Comparison of ENCODE assay signal across 18 cellular contexts in the genomic region with DNA sequence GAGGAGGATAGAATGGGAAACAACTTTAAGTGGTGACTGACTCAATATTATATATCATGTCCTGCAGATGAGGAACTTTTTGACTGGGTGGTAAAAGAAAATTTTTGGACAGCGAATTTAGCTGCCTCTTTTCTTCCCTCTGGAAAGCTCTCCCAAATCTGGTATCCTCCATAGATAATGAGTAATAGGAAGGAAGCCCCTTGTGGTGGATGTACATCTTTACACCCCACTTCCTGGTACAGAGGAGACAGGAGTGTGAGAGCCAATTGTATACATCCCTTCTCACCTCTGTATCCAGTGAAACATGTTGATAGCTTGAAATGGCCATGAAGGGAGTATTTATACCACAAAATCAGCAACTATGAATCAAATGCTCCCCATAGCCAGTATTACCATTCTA. TPM values are rescaled to one million over a fixed set of nuclear protein-coding genes. Genes with fewer than 3 reads are reported as not detected.
A peak's percentile ranks its signal among the peaks of the same experiment; 100 is the strongest.
DNase-seq lines count a peak whose midpoint lies in the region; ATAC-seq and TF ChIP-seq lines count a peak whose summit lies in the region.
"Had no signal": no experiment of that assay in that cellular context is flagged by ENCODE, and none has a peak within 500 bp of the region (broad histone marks: within the 10 kb centered on the region; RNA-seq: fewer than 3 reads in every experiment).

No MANE protein-coding gene starts in this region.

- WGBS in IMR-90 (ENCODE audit: extremely low coverage in 2 of 2, insufficient read length in 1 of 2), 2 experiments: no CpG with 5 or more reads among the region's 1 CpG
- 95% methylated on average over 1 of the region's 1 CpG for WGBS in mammary epithelial cell (ENCODE audit: low coverage, missing lambda C conversion rate)
- 94% methylated on average over 1 of the region's 1 CpG for WGBS in smooth muscle cell (ENCODE audit: low lambda C conversion rate)

- no peak overlapping the region for H3K4ac ChIP-seq in IMR-90 (ENCODE audit: low read depth, low read length)

- no peak overlapping the region for H2AK5ac ChIP-seq in IMR-90 (ENCODE audit: low read depth, low read length)

- no peak overlapping the region for H3K4me3 ChIP-seq in IMR-90 (ENCODE audit: insufficient read depth, low read depth, low read length)
- no peak overlapping the region for H3K4me3 ChIP-seq in mammary epithelial cell (replicated peaks in 1 of 3; ENCODE audit: insufficient read depth in 1 of 3, low read depth in 2 of 3, low read length in 3 of 3)
- no peak overlapping the region for H3K4me3 ChIP-seq in smooth muscle cell
- H3K4me3 ChIP-seq: colonic mucosa, esophagus squamous epithelium, ovary, SK-N-MC had no signal

- no peak overlapping the region for H4K91ac ChIP-seq in IMR-90 (ENCODE audit: insufficient read depth, low read depth, low read length)

- no peak overlapping the region for H4K8ac ChIP-seq in IMR-90 (ENCODE audit: low read depth in 2 of 2, low read length in 2 of 2)

- H3K36me3 ChIP-seq in IMR-90 (ENCODE audit: control insufficient read depth, insufficient read depth, low read length) (no peaks in the 10 kb centered on the region), mammary epithelial cell (ENCODE audit: insufficient read depth, low read length) (no peaks in the 10 kb centered on the region), smooth muscle cell (ENCODE audit: low read depth) (no peaks in the 10 kb centered on the region)
- H3K36me3 ChIP-seq: colonic mucosa, esophagus squamous epithelium, ovary, WERI-Rb-1 had no signal

- H3K27me3 ChIP-seq in IMR-90 (ENCODE audit: control insufficient read depth, insufficient read depth, low read length) (peaks cover 4% of the 10 kb centered on the region), mammary epithelial cell (ENCODE audit: insufficient read depth, low read length) (peaks cover 2% of the 10 kb centered on the region), smooth muscle cell (ENCODE audit: low read depth) (no peaks in the 10 kb centered on the region)
- H3K27me3 ChIP-seq: colonic mucosa, esophagus squamous epithelium, ovary had no signal

- POLR2A ChIA-PET in IMR-90 (lab: Charles Lee; ENCODE audit: unreplicated experiment): no interaction called here

- TF ChIP-seq CTCF in IMR-90 (conservative IDR thresholded peaks at IDR 0.05; ENCODE audit: low read depth, low read length) (no peak), mammary epithelial cell (conservative IDR thresholded peaks at IDR 0.05 in 1 of 2, IDR thresholded peaks at IDR 0.05 in 1 of 2; ENCODE audit: extremely low read depth in 1 of 2, insufficient read depth in 1 of 2, low read depth in 1 of 2, low read length in 2 of 2) (peak; percentile 2 to 3), smooth muscle cell (IDR thresholded peaks at IDR 0.05; ENCODE audit: borderline replicate concordance, insufficient read depth, poor library complexity, severe bottlenecking) (peak; percentile 23)

- no peak overlapping the region for H3K23ac ChIP-seq in IMR-90 (ENCODE audit: low read depth, low read length)

- H2BK120ac ChIP-seq in IMR-90 (ENCODE audit: low read depth, low read length): no peak overlapping the region

- H3K9me3 ChIP-seq in IMR-90 (ENCODE audit: control insufficient read depth, insufficient read depth, low read length) (no peaks in the 10 kb centered on the region), mammary epithelial cell (replicated peaks; ENCODE audit: insufficient read depth, low read length) (no peaks in the 10 kb centered on the region), smooth muscle cell (replicated peaks; ENCODE audit: low read depth) (no peaks in the 10 kb centered on the region)
- H3K9me3 ChIP-seq: colonic mucosa, esophagus squamous epithelium, ovary had no signal

- no peak overlapping the region for H3K18ac ChIP-seq in IMR-90 (ENCODE audit: low read depth, low read length)

- CTCF ChIA-PET in IMR-90 (lab: Yijun Ruan, JAX) (interaction anchor here (0.5 kb wide), 1 partner anchor 58 kb away, joined by 3 read pairs; no protein-coding TSS in a partner anchor), mammary epithelial cell (lab: Charles Lee; ENCODE audit: low non-redundant PET) (no interaction called here)

- dilution Hi-C loops in IMR-90 (cut with HindIII; ENCODE audit: low sequenced_read_pairs, unreplicated experiment): no loop called here
- dilution Hi-C loops in mammary epithelial cell (cut with HindIII; ENCODE audit: low sequenced_read_pairs): no loop called here

- no peak overlapping the region for H3K9ac ChIP-seq in IMR-90 (ENCODE audit: low read depth, low read length)
- no peak overlapping the region for H3K9ac ChIP-seq in mammary epithelial cell (ENCODE audit: insufficient read depth, low read length)
- H3K9ac ChIP-seq in smooth muscle cell (ENCODE audit: low read depth): no peak overlapping the region

- H2BK5ac ChIP-seq in IMR-90 (ENCODE audit: low read depth, low read length, poor library complexity, severe bottlenecking): no peak overlapping the region

- no peak for TF ChIP-seq RAD21 in IMR-90 (IDR thresholded peaks at IDR 0.05; ENCODE audit: low read length)

- no peak overlapping the region for H3K14ac ChIP-seq in IMR-90 (replicated peaks; ENCODE audit: low read depth, low read length)

- peak; percentile 18 for DNase-seq in NCI-H748 (lab: John Stamatoyannopoulos, UW; ENCODE audit: unreplicated experiment)
- DNase-seq in NCI-H748 treated with DMSO at 0.1 percent for 48 hours (lab: John Stamatoyannopoulos, UW): no peak
- no peak for DNase-seq in IMR-90
- DNase-seq in mammary epithelial cell: no peak
- no peak for DNase-seq in smooth muscle cell (lab: John Stamatoyannopoulos, UW; ENCODE audit: unreplicated experiment)
- no peak for DNase-seq in NCI-H510A treated with DMSO at 0.1 percent for 48 hours (lab: John Stamatoyannopoulos, UW)
- no peak for DNase-seq in activated CD4-positive, CD25-positive, alpha-beta regulatory T cell (lab: John Stamatoyannopoulos, UW)
- DNase-seq: colonic mucosa; DMS153; esophagus squamous epithelium; NCI-H1436; NK-92 treated with Interleukin-12 subunit alpha and Interleukin-12 subunit beta, amount 100 ng/mL, for 24 hours; ovary; stimulated activated CD4-positive, alpha-beta T cell treated with anti-CD3 and anti-CD28 coated beads, Interleukin-15, amount 100 ng/mL, for 24 hours; trophoblast cell; WERI-Rb-1 had no signal

- intact Hi-C loops in IMR-90 (cut with micrococcal nuclease): no loop called here
- intact Hi-C loops in mammary epithelial cell (cut with micrococcal nuclease): no loop called here

- no peak overlapping the region for H3K56ac ChIP-seq in IMR-90 (ENCODE audit: extremely low read depth, insufficient read depth, low read length)

- H3K4me1 ChIP-seq in IMR-90 (ENCODE audit: control insufficient read depth, insufficient read depth, low read length) (peaks cover 2% of the 10 kb centered on the region; the same call in 1 of the 2 replicates), mammary epithelial cell (ENCODE audit: insufficient read depth, low read length) (no peaks in the 10 kb centered on the region), smooth muscle cell (ENCODE audit: low read depth) (peaks cover 12% of the 10 kb centered on the region)
- H3K4me1 ChIP-seq: colonic mucosa, esophagus squamous epithelium had no signal

- no peak overlapping the region for H4K5ac ChIP-seq in IMR-90 (ENCODE audit: low read depth, low read length)

- in situ Hi-C loops in IMR-90 (cut with MboI; ENCODE audit: low sequenced_read_pairs) (no loop called here), mammary epithelial cell (cut with MboI; ENCODE audit: low sequenced_read_pairs in 2 of 2) (no loop called here)

- no TSS peak for BruUV-seq in IMR-90 (replicated peaks; lab: Mats Ljungman, UMichigan)
- BruUV-seq in mammary epithelial cell (replicated peaks; lab: Mats Ljungman, UMichigan): no TSS peak

- no peak overlapping the region for H2BK20ac ChIP-seq in IMR-90 (ENCODE audit: low read depth, low read length)

- no peak overlapping the region for H2AFZ ChIP-seq in IMR-90 (replicated peaks; ENCODE audit: low read length, poor library complexity)
- no peak overlapping the region for H2AFZ ChIP-seq in mammary epithelial cell (ENCODE audit: low read depth, low read length)
- H2AFZ ChIP-seq in smooth muscle cell (ENCODE audit: low read depth): peak overlapping the region; percentile 33

- H2AK9ac ChIP-seq in IMR-90 (replicated peaks; ENCODE audit: low read depth, low read length, poor library complexity): no peak overlapping the region

- no peak for TF ChIP-seq POLR2A in IMR-90 (IDR thresholded peaks at IDR 0.05; ENCODE audit: low read depth, low read length)

- peak; percentile 37 for ATAC-seq in IMR-90 (ENCODE audit: low read depth)
- no peak for ATAC-seq in GM18907 (IDR thresholded peaks at IDR 0.05; ENCODE audit: unreplicated experiment)

- H3K27ac ChIP-seq in IMR-90 (ENCODE audit: insufficient read depth, low read length): no peak overlapping the region
- no peak overlapping the region for H3K27ac ChIP-seq in mammary epithelial cell (ENCODE audit: insufficient read depth, low read depth, low read length)
- H3K27ac ChIP-seq in smooth muscle cell (ENCODE audit: low read depth): no peak overlapping the region
- H3K27ac ChIP-seq: colonic mucosa, esophagus squamous epithelium, ovary, SK-N-MC, WERI-Rb-1 had no signal

- H3K4me2 ChIP-seq in IMR-90 (ENCODE audit: low read depth, low read length) (no peak overlapping the region), mammary epithelial cell (ENCODE audit: insufficient read depth, low read depth, low read length) (no peak overlapping the region), smooth muscle cell (peak overlapping the region; percentile 23)

- H2BK15ac ChIP-seq in IMR-90 (ENCODE audit: low read depth, low read length): no peak overlapping the region

- H3K79me2 ChIP-seq in mammary epithelial cell (ENCODE audit: insufficient read depth, low read length) (no peaks in the 10 kb centered on the region), smooth muscle cell (ENCODE audit: low read depth) (no peaks in the 10 kb centered on the region)

- no peaks in the 10 kb centered on the region for H3K79me1 ChIP-seq in IMR-90 (ENCODE audit: low read depth in 1 of 2, low read length in 2 of 2)

- H4K20me1 ChIP-seq in IMR-90 (ENCODE audit: insufficient read depth, low read length) (no peaks in the 10 kb centered on the region), mammary epithelial cell (ENCODE audit: insufficient read depth, low read length) (no peaks in the 10 kb centered on the region), smooth muscle cell (ENCODE audit: low read depth) (no peaks in the 10 kb centered on the region)

- no peaks in the 10 kb centered on the region for H3K9me1 ChIP-seq in IMR-90 (ENCODE audit: insufficient read depth, low read length)

- H3F3A ChIP-seq in smooth muscle cell (ENCODE audit: low read depth): peaks cover 11% of the 10 kb centered on the region

RNA-seq across cellular contexts. Expression of a gene that starts 17.2 kb away (rescaled TPM):
- total RNA-seq in IMR-90 (2012; rRNA removed) (12.0 and 14.7 TPM in 2 replicates), mammary epithelial cell (10 to 100 TPM; 18.1 to 18.2 TPM), smooth muscle cell (20.4 and 26.8 TPM in 2 replicates)
- polyA plus RNA-seq in IMR-90 (2012; rRNA removed) (3.4 and 3.9 TPM in 2 replicates), mammary epithelial cell (4.7 TPM), smooth muscle cell (7.3 and 8.3 TPM in 2 replicates)
- 0.38 and 0.97 TPM in 2 replicates for polyA plus RNA-seq in IMR-90 (2012; cell fraction: cytosol; rRNA removed)
- polyA plus RNA-seq in IMR-90 (2012; cell fraction: nucleus; rRNA removed; ENCODE audit: low replicate concordance): 0.61 and 8.8 TPM in 2 replicates
- polyA minus RNA-seq in mammary epithelial cell: 2.7 TPM
